9 cellular contexts compared by ENCODE assay signal in the genomic region with DNA sequence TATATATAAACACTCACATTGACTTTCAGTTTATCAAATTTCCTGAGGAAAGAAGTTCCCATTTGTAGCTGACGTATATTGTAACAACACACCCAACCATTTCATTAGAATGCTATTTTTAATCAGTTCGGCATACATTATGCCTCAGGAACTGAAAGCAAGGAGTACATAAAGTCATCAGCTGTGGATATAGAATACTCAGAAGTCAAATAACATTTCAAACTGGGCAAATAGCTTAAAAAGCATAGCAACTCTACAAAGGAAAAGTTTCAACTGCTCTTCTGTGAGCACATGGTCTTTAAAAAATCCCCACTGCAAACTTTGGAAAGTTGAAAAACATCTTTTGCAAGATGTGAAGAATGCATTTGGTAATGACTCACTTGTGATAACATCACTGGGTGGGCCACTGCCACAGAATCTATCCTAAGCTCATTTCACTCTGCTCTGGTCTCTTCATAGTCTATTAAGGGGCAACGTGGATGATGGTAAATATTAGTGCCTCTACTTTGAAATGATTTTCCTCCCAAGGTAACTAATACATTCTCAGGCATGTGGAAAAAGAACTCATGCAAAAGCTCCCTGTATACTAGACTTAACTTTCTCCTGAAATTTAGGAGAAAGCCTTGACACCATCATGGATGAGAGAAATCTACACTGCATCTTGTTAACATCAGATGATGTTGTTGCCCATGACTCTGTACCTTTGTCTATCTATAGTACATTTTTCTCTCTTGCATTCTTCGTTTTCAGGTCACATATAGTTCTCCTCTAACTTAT. TPM values are rescaled to one million over a fixed set of nuclear protein-coding genes. Genes with fewer than 3 reads are reported as not detected.
A peak's percentile ranks its signal among the peaks of the same experiment; 100 is the strongest.
DNase-seq lines count a peak whose midpoint lies in the region; ATAC-seq, FAIRE-seq and TF ChIP-seq lines count a peak whose summit lies in the region.
"Had no signal": no experiment of that assay in that cellular context is flagged by ENCODE, and none has a peak within 500 bp of the region (broad histone marks: within the 10 kb centered on the region; RNA-seq: fewer than 3 reads in every experiment).

No MANE protein-coding gene starts in this region.

- H3K79me2 ChIP-seq in DND-41 (ENCODE audit: insufficient read depth, low read length) = peaks cover 41% of the 10 kb centered on the region

- no peak for DNase-seq in DND-41
- peak; percentile 56 for DNase-seq in HS-5 (ENCODE audit: low read depth)
- DNase-seq in bronchial epithelial cell (ENCODE audit: low read depth) = peak; percentile 49
- peak; percentile 37 for DNase-seq in non-pigmented ciliary epithelial cell (ENCODE audit: low read depth)
- no peak for DNase-seq in dorsolateral prefrontal cortex
- no peak for DNase-seq in HAP-1 (ENCODE audit: low spot score in 2 of 2)
- DNase-seq in NOMO-1 treated with DMSO at 0.1 percent for 48 hours (lab: John Stamatoyannopoulos, UW; ENCODE audit: unreplicated experiment) = no peak

- peaks cover 18% of the 10 kb centered on the region; the same call in 1 of the 2 replicates for H4K20me1 ChIP-seq in DND-41 (ENCODE audit: insufficient read depth, low read length)

- intact Hi-C loops in dorsolateral prefrontal cortex (cut with DNase I) = no loop called here

- H3K9ac ChIP-seq in DND-41 (ENCODE audit: low read depth, low read length) = no peak overlapping the region

- no peak overlapping the region for H3K4me3 ChIP-seq in DND-41 (ENCODE audit: low read depth in 1 of 2, low read length in 2 of 2)
- no peak overlapping the region for H3K4me3 ChIP-seq in bronchial epithelial cell (ENCODE audit: low read depth, low read length)
- H3K4me3 ChIP-seq in dorsolateral prefrontal cortex = no peak overlapping the region
- H3K4me3 ChIP-seq in HAP-1 = no peak overlapping the region

- in situ Hi-C loops in HAP-1 (cut with MboI; ENCODE audit: low sequenced_read_pairs) = no loop called here

- H3K9me3 ChIP-seq in DND-41 (ENCODE audit: insufficient read depth, low read length, severe bottlenecking) (no peaks in the 10 kb centered on the region), HAP-1 (no peaks in the 10 kb centered on the region)

- H3K27ac ChIP-seq in DND-41 (ENCODE audit: low read length) (no peak overlapping the region), dorsolateral prefrontal cortex (peak overlapping the region in 24 of 59 donors; percentile 0 to 52 (median 22))

- no peak for FAIRE-seq in bronchial epithelial cell (lab: Jason Lieb, UNC)

- ATAC-seq in DND-41 (ENCODE audit: insufficient read depth, low read depth) (peak; percentile 29; the same call in 1 of the 3 replicates), GM19023 (IDR thresholded peaks at IDR 0.05; ENCODE audit: unreplicated experiment) (no peak)
- ATAC-seq: HCT116 had no signal

- H2AFZ ChIP-seq in DND-41 (ENCODE audit: low read depth, low read length) = no peak overlapping the region

- H3K4me1 ChIP-seq in DND-41 (ENCODE audit: insufficient read depth, low read length) = no peaks in the 10 kb centered on the region
- H3K4me1 ChIP-seq in HAP-1 = no peaks in the 10 kb centered on the region

- H3K27me3 ChIP-seq in DND-41 (ENCODE audit: insufficient read depth, low read length, poor library complexity) (no peaks in the 10 kb centered on the region), bronchial epithelial cell (ENCODE audit: control insufficient read depth, insufficient read depth, low read length) (no peaks in the 10 kb centered on the region), dorsolateral prefrontal cortex (no peaks in the 10 kb centered on the region), HAP-1 (ENCODE audit: low read depth) (no peaks in the 10 kb centered on the region)

- no peak overlapping the region for H3K4me2 ChIP-seq in DND-41 (ENCODE audit: insufficient read depth, low read length)

- H3K36me3 ChIP-seq in DND-41 (ENCODE audit: insufficient read depth, low read length) (peaks cover 23% of the 10 kb centered on the region; the same call in 1 of the 2 replicates), bronchial epithelial cell (ENCODE audit: control insufficient read depth, insufficient read depth, low read length) (no peaks in the 10 kb centered on the region), HAP-1 (replicated peaks) (no peaks in the 10 kb centered on the region)

- no peak for TF ChIP-seq CTCF in DND-41 (IDR thresholded peaks at IDR 0.05; ENCODE audit: borderline replicate concordance, extremely low read depth, low read length, poor library complexity, severe bottlenecking)
- TF ChIP-seq CTCF in bronchial epithelial cell (IDR thresholded peaks at IDR 0.05; ENCODE audit: insufficient read depth, low read length, severe bottlenecking) = no peak
- no peak for TF ChIP-seq CTCF in dorsolateral prefrontal cortex (IDR thresholded peaks at IDR 0.05 in 54 of 56, conservative IDR thresholded peaks at IDR 0.05 in 2 of 56; ENCODE audit: low read depth in 1 of 56, partially characterized antibody in 56 of 56)

RNA-seq across cellular contexts. Expression of gene FYN, which starts 49.2 kb away (rescaled TPM):
- 38.7 and 75.0 TPM in 2 replicates for total RNA-seq in bronchial epithelial cell
- 100 to 1,000 TPM; 174 to 413 (median 233) TPM for total RNA-seq in dorsolateral prefrontal cortex

Comparison
In these comparisons a context has a peak if more than half of its experiments do, and no peak if none do; other contexts are left out.
1. DNase-seq: peak in HS-5 (single experiment), bronchial epithelial cell (single experiment) and non-pigmented ciliary epithelial cell (single experiment); none in DND-41 (single experiment), dorsolateral prefrontal cortex (0 of 10), HAP-1 (0 of 2) and NOMO-1 treated with DMSO at 0.1 percent for 48 hours (single experiment).